In genomic region chr1:178451529-178451928, GRCh38 we compare ENCODE assay signal across 24 cellular contexts. TPM values are rescaled to one million over a fixed set of nuclear protein-coding genes. Genes with fewer than 3 reads are reported as not detected.
DNase-seq lines count a peak whose midpoint lies in the region; ATAC-seq, FAIRE-seq and TF ChIP-seq lines count a peak whose summit lies in the region.
"Had no signal": no experiment of that assay in that cellular context is flagged by ENCODE, and none has a peak within 500 bp of the region (broad histone marks: within the 10 kb centered on the region; RNA-seq: fewer than 3 reads in every experiment).

No MANE protein-coding gene starts in this region.

- no peaks in the 10 kb centered on the region for H3K79me2 ChIP-seq in GM23248 (ENCODE audit: insufficient read depth)

- no peak for TF ChIP-seq CTCF in foreskin fibroblast (IDR thresholded peaks at IDR 0.05; ENCODE audit: low read depth, low read length)
- no peak for TF ChIP-seq CTCF in dorsolateral prefrontal cortex (IDR thresholded peaks at IDR 0.05 in 54 of 56, conservative IDR thresholded peaks at IDR 0.05 in 2 of 56; ENCODE audit: low read depth in 1 of 56, partially characterized antibody in 56 of 56)
- no peak for TF ChIP-seq CTCF in pancreas (IDR thresholded peaks at IDR 0.05)

- in situ Hi-C loops in GM23248 (cut with MboI): no loop called here

- H3K4me3 ChIP-seq in GM23248: no peak overlapping the region
- no peak overlapping the region for H3K4me3 ChIP-seq in SJSA1
- no peak overlapping the region for H3K4me3 ChIP-seq in foreskin fibroblast (ENCODE audit: low read depth in 1 of 2, low read length in 2 of 2)
- no peak overlapping the region for H3K4me3 ChIP-seq in dorsolateral prefrontal cortex
- no peak overlapping the region for H3K4me3 ChIP-seq in pancreas
- no peak overlapping the region for H3K4me3 ChIP-seq in right cardiac atrium (ENCODE audit: low read length)
- H3K4me3 ChIP-seq: heart left ventricle, tibial artery had no signal

- DNase-seq in A172 (ENCODE audit: low spot score) (peak; percentile 61), GM23248 (peak; percentile 40), SJSA1 (ENCODE audit: low read depth in 1 of 2, low spot score in 2 of 2) (peak in 1 of 2 experiments; percentile 52), foreskin fibroblast (peak; percentile 14 to 60), dorsolateral prefrontal cortex (no peak), pancreas (no peak), right cardiac atrium (no peak), GM19238 (ENCODE audit: insufficient read length, low spot score) (no peak)
- DNase-seq: activated CD4-positive, alpha-beta T cell treated with anti-CD3 and anti-CD28 coated beads, Interleukin-2, amount 50 U/mL, for 4 hours; activated naive CD4-positive, alpha-beta T cell treated with anti-CD3 and anti-CD28 coated beads for 36 hours; activated T-cell treated with anti-CD3 and anti-CD28 coated beads for 4 hours; CD4-positive, alpha-beta memory T cell; dermis blood vessel endothelial cell; heart left ventricle; NCI-H2107; NCI-H774; nephron progenitor cell; RPMI8226; stimulated activated naive CD4-positive, alpha-beta T cell; tibial artery had no signal

- peaks cover 7% of the 10 kb centered on the region; the same call in 1 of the 2 replicates for H3F3A ChIP-seq in GM23248 (ENCODE audit: insufficient read depth)

- H3K27me3 ChIP-seq in GM23248 (replicated peaks; ENCODE audit: insufficient read depth) (no peaks in the 10 kb centered on the region), SJSA1 (replicated peaks) (no peaks in the 10 kb centered on the region), dorsolateral prefrontal cortex (no peaks in the 10 kb centered on the region), pancreas (no peaks in the 10 kb centered on the region), right cardiac atrium (ENCODE audit: control insufficient read depth, insufficient read depth) (no peaks in the 10 kb centered on the region)
- H3K27me3 ChIP-seq: heart left ventricle, tibial artery had no signal

- WGBS in GM23248 (ENCODE audit: low coverage in 1 of 2, low lambda C conversion rate in 2 of 2, missing lambda C conversion rate in 2 of 2), 2 experiments: 68 to 72% methylated on average over 3 of the region's 3 CpGs
- WGBS in pancreas, 2 donors: 79 to 83% methylated on average over 3 of the region's 3 CpGs
- WGBS in right cardiac atrium: 42% methylated on average over 3 of the region's 3 CpGs

- H3K9me3 ChIP-seq in GM23248 (ENCODE audit: low read depth): no peaks in the 10 kb centered on the region
- H3K9me3 ChIP-seq in SJSA1 (replicated peaks): no peaks in the 10 kb centered on the region
- no peaks in the 10 kb centered on the region for H3K9me3 ChIP-seq in pancreas
- H3K9me3 ChIP-seq in right cardiac atrium (ENCODE audit: control insufficient read depth, low read length): no peaks in the 10 kb centered on the region
- H3K9me3 ChIP-seq: heart left ventricle, tibial artery had no signal

- H3K36me3 ChIP-seq in GM23248 (ENCODE audit: low read depth): peaks cover 26% of the 10 kb centered on the region
- H3K36me3 ChIP-seq in SJSA1: peaks cover 17% of the 10 kb centered on the region
- no peaks in the 10 kb centered on the region for H3K36me3 ChIP-seq in pancreas

- H3K4me2 ChIP-seq in GM23248 (ENCODE audit: unreplicated experiment): no peak overlapping the region

- no peaks in the 10 kb centered on the region for H3K9me2 ChIP-seq in GM23248 (ENCODE audit: insufficient read depth)

- H4K20me1 ChIP-seq in GM23248 (ENCODE audit: insufficient read depth): no peaks in the 10 kb centered on the region

- FAIRE-seq in pancreas (lab: Jason Lieb, UNC): no peak

- peaks cover 13% of the 10 kb centered on the region for H3K4me1 ChIP-seq in GM23248 (ENCODE audit: insufficient read depth)
- H3K4me1 ChIP-seq in SJSA1 (replicated peaks): peaks cover 24% of the 10 kb centered on the region
- no peaks in the 10 kb centered on the region for H3K4me1 ChIP-seq in pancreas
- no peaks in the 10 kb centered on the region for H3K4me1 ChIP-seq in right cardiac atrium (ENCODE audit: control insufficient read depth, insufficient read depth, low read length)
- H3K4me1 ChIP-seq: heart left ventricle, tibial artery had no signal

- no peak overlapping the region for H2AFZ ChIP-seq in GM23248

- ATAC-seq in pancreas: no peak
- no peak for ATAC-seq in right cardiac atrium
- ATAC-seq: heart left ventricle had no signal

- intact Hi-C loops in dorsolateral prefrontal cortex (cut with DNase I): loop anchor here in 1 of 2 donors (5.0 kb wide), 1 partner anchor 86 kb away; no protein-coding TSS in a partner anchor
- intact Hi-C loops in pancreas (cut with DNase I): no loop called here
- intact Hi-C loops in right cardiac atrium (cut with DNase I): no loop called here

- H3K27ac ChIP-seq in GM23248 (no peak overlapping the region), SJSA1 (peak overlapping the region; percentile 50), dorsolateral prefrontal cortex (peak overlapping the region in 26 of 59 donors; percentile 1 to 70 (median 29)), pancreas (no peak overlapping the region), right cardiac atrium (ENCODE audit: low read length) (no peak overlapping the region)
- H3K27ac ChIP-seq: 22Rv1, heart left ventricle, tibial artery had no signal

- H3K9ac ChIP-seq in GM23248: no peak overlapping the region

RNA-seq across cellular contexts. Expression of gene CLEC20A, which starts 45.2 kb away (rescaled TPM):
- total RNA-seq in A172 (2014; rRNA removed; shearing (Covaris generic)): not detected in 2 replicates
- total RNA-seq in GM23248 (2014; rRNA removed; shearing (Covaris generic)): not detected in 2 replicates
- polyA plus RNA-seq in GM23248 (2016; fragmentation: Nextera tagmentation; extraction: Ambion mirVana): not detected in 2 replicates
- total RNA-seq in SJSA1 (2014; rRNA removed; shearing (Covaris generic)): not detected in 2 replicates
- total RNA-seq in dorsolateral prefrontal cortex: under 1 TPM in 6 of 120 experiments, not detected in 114; 0.48 to 0.94 (median 0.50) TPM
- not detected for total RNA-seq in pancreas
- not detected for polyA plus RNA-seq in pancreas
- under 1 TPM in 1 of 4 donors, not detected in 3; 0.51 TPM for total RNA-seq in right cardiac atrium
- polyA plus RNA-seq in right cardiac atrium: 0.16 TPM
- total RNA-seq: activated naive CD4-positive, alpha-beta T cell treated with anti-CD3 and anti-CD28 coated beads for 36 hours; CD4-positive, alpha-beta memory T cell; dermis blood vessel endothelial cell; epithelial cell of proximal tubule; mesenteric fat pad; pulmonary artery endothelial cell had no signal
- polyA plus RNA-seq: CD4-positive, alpha-beta memory T cell; heart left ventricle had no signal

Comparison
In these comparisons a context has a peak if more than half of its experiments do, and no peak if none do; other contexts are left out.
1. DNase-seq: peak in A172 (single experiment), GM23248 (single experiment) and foreskin fibroblast (2 of 2); none in dorsolateral prefrontal cortex (0 of 10), pancreas (0 of 6), right cardiac atrium (0 of 3) and GM19238 (single experiment).